Comparison of ENCODE assay signal across 8 cellular contexts in the genomic region with DNA sequence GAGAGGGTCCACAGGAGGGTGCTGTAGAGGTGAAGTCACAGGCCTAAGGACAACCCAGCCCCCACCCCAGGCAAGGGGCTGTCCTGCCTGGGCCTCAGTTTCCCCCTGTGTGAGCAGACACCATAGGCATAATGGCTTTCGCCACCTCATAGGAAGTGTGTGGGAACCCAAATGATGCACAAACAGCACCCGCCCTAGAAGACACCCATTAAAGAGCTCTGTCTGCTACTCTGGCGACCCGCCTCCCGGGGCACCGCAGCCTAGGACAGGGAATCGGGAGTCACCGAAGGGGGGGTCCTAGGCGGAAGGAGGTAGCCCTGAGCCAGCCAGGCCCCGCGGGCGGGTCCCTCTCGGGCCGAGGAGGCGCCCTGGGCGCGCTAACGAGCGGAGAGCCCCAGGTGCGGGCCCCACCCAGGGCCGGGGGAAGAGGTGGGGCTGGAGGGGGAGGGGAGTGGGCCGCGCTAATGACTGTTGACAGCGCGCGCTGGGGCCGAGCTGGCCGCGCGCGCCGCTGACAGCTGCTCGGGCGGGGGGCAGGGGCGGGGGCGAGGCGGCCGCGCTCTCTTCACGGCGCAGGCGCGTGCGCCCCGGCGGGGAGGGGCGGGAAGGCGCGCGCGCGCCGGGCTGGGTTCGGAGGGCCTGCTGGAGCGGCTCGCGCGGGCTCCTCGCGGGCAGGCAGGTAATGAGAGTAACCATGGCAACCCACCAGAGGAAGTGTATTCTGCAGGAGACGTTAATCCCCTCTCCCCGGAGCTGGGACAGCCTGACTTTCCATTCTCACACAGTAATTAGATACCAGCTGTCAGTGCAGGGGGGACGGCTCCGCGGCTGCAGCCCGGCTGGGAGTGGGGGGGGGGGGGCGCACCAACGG. TPM values are rescaled to one million over a fixed set of nuclear protein-coding genes. Genes with fewer than 3 reads are reported as not detected.
DNase-seq lines count a peak whose midpoint lies in the region; ATAC-seq, FAIRE-seq and TF ChIP-seq lines count a peak whose summit lies in the region.

No MANE protein-coding gene starts in this region.

- intact Hi-C loops in mammary epithelial cell (cut with micrococcal nuclease): no loop called here

- no peaks in the 10 kb centered on the region for H3K36me3 ChIP-seq in mammary epithelial cell (ENCODE audit: insufficient read depth, low read length)
- H3K36me3 ChIP-seq in keratinocyte (ENCODE audit: control insufficient read depth in 2 of 2, extremely low read depth in 1 of 2, insufficient read depth in 2 of 2, low read length in 2 of 2): no peaks in the 10 kb centered on the region

- H3K9ac ChIP-seq in mammary epithelial cell (ENCODE audit: insufficient read depth, low read length): no peak overlapping the region
- H3K9ac ChIP-seq in keratinocyte (ENCODE audit: control insufficient read depth, extremely low read depth, insufficient read depth, low read length): no peak overlapping the region

- POLR2A ChIA-PET in HEK293T (lab: Yijun Ruan, JAX): interaction anchor here (1.3 kb wide), 1 partner anchor 11 kb away, joined by 5 read pairs; no protein-coding TSS in a partner anchor

- H3K4me2 ChIP-seq in mammary epithelial cell (ENCODE audit: insufficient read depth, low read depth, low read length) (peak overlapping the region; percentile 80), keratinocyte (ENCODE audit: control insufficient read depth, extremely low read depth, insufficient read depth, low read depth, low read length) (peak overlapping the region; percentile 54)

- H3K27ac ChIP-seq in VCaP: peak overlapping the region; percentile 73
- H3K27ac ChIP-seq in mammary epithelial cell (ENCODE audit: insufficient read depth, low read depth, low read length): no peak overlapping the region
- H3K27ac ChIP-seq in keratinocyte (ENCODE audit: control insufficient read depth, insufficient read depth, low read length): no peak overlapping the region

- H3K79me2 ChIP-seq in mammary epithelial cell (ENCODE audit: insufficient read depth, low read length): no peaks in the 10 kb centered on the region
- no peaks in the 10 kb centered on the region for H3K79me2 ChIP-seq in keratinocyte (ENCODE audit: control insufficient read depth, insufficient read depth, low read length)

- FAIRE-seq in keratinocyte (lab: Jason Lieb, UNC): no peak

- in situ Hi-C loops in mammary epithelial cell (cut with MboI; ENCODE audit: low sequenced_read_pairs in 2 of 2): no loop called here

- BruUV-seq in mammary epithelial cell (replicated peaks; lab: Mats Ljungman, UMichigan): no TSS peak

- peak; percentile 75 for DNase-seq in DMS 273 treated with DMSO at 0.1 percent for 48 hours (lab: John Stamatoyannopoulos, UW)
- DNase-seq in HEK293T (ENCODE audit: extremely low spot score): peak; percentile 87
- DNase-seq in NCI-H2029 (lab: John Stamatoyannopoulos, UW): peak; percentile 93
- no peak for DNase-seq in mammary epithelial cell
- DNase-seq in keratinocyte (ENCODE audit: low read depth, low spot score): no peak
- peak; percentile 47 to 59 for DNase-seq in stimulated activated CD4-positive, alpha-beta T cell treated with anti-CD3 and anti-CD28 coated beads, Interleukin-15, amount 100 ng/mL, for 48 hours (ENCODE audit: low read depth in 2 of 2)

- H3K27me3 ChIP-seq in mammary epithelial cell (ENCODE audit: insufficient read depth, low read length) (no peaks in the 10 kb centered on the region), keratinocyte (ENCODE audit: control insufficient read depth, extremely low read depth, insufficient read depth, low read length) (peaks cover 20% of the 10 kb centered on the region)

- H3K9me3 ChIP-seq in mammary epithelial cell (replicated peaks; ENCODE audit: insufficient read depth, low read length) (no peaks in the 10 kb centered on the region), keratinocyte (ENCODE audit: control insufficient read depth, low read depth, low read length) (no peaks in the 10 kb centered on the region)

- no peak for ATAC-seq in GM21619 (IDR thresholded peaks at IDR 0.05; ENCODE audit: unreplicated experiment)

- dilution Hi-C loops in mammary epithelial cell (cut with HindIII; ENCODE audit: low sequenced_read_pairs) (no loop called here), keratinocyte (cut with MboI; ENCODE audit: extremely low pct_ligation_motif_present, low sequenced_read_pairs) (no loop called here)

- no peaks in the 10 kb centered on the region for H3K9me1 ChIP-seq in keratinocyte (ENCODE audit: control insufficient read depth, extremely low read depth, insufficient read depth, low read length)

- CTCF ChIA-PET in HEK293T (lab: Yijun Ruan, JAX) (interaction anchor here (0.7 to 1.5 kb wide), 3 partner anchors 12 to 96 kb away, joined by 3 read pairs; no protein-coding TSS in a partner anchor), mammary epithelial cell (lab: Charles Lee; ENCODE audit: low non-redundant PET) (no interaction called here)

- 27% methylated on average over 7 of the region's 68 CpGs for whole genome bisulfite sequencing in mammary epithelial cell (ENCODE audit: low coverage, missing lambda C conversion rate)

- H2AFZ ChIP-seq in mammary epithelial cell (ENCODE audit: low read depth, low read length) (peak overlapping the region; percentile 58), keratinocyte (ENCODE audit: control insufficient read depth, low read length) (no peak overlapping the region)

- peak overlapping the region in 2 of 3 experiments; percentile 34 to 49 for H3K4me3 ChIP-seq in mammary epithelial cell (replicated peaks in 1 of 3; ENCODE audit: insufficient read depth in 1 of 3, low read depth in 2 of 3, low read length in 3 of 3)
- H3K4me3 ChIP-seq in keratinocyte (ENCODE audit: control insufficient read depth in 2 of 3, extremely low read depth in 1 of 3, insufficient read depth in 2 of 3, low read depth in 1 of 3, low read length in 3 of 3): peak overlapping the region; percentile 18 to 45 (median 38)

- H4K20me1 ChIP-seq in mammary epithelial cell (ENCODE audit: insufficient read depth, low read length) (no peaks in the 10 kb centered on the region), keratinocyte (ENCODE audit: control insufficient read depth, extremely low read depth, insufficient read depth, low read length) (no peaks in the 10 kb centered on the region)

- peaks cover 11% of the 10 kb centered on the region for H3K4me1 ChIP-seq in mammary epithelial cell (ENCODE audit: insufficient read depth, low read length)
- peaks cover 15% of the 10 kb centered on the region for H3K4me1 ChIP-seq in keratinocyte (ENCODE audit: control insufficient read depth, extremely low read depth, insufficient read depth, low read length)

- TF ChIP-seq CTCF in VCaP (conservative IDR thresholded peaks at IDR 0.05) (no peak), mammary epithelial cell (conservative IDR thresholded peaks at IDR 0.05 in 1 of 2, IDR thresholded peaks at IDR 0.05 in 1 of 2; ENCODE audit: extremely low read depth in 1 of 2, insufficient read depth in 1 of 2, low read depth in 1 of 2, low read length in 2 of 2) (no peak), keratinocyte (optimal IDR thresholded peaks at IDR 0.05 in 1 of 3, IDR thresholded peaks at IDR 0.05 in 1 of 3, conservative IDR thresholded peaks at IDR 0.05 in 1 of 3; ENCODE audit: extremely low read depth in 1 of 3, insufficient read depth in 2 of 3, low read length in 3 of 3) (no peak)

TF ChIP-seq in HEK293T, 16 proteins besides CTCF, POLR2A, EP300 and RAD21:
- TF ChIP-seq SUZ12 (IDR thresholded peaks at IDR 0.05) (no peak), ARNT (IDR thresholded peaks at IDR 0.05) (no peak), L3MBTL2 (conservative IDR thresholded peaks at IDR 0.05) (no peak), FOXA1 (IDR thresholded peaks at IDR 0.05) (no peak), BHLHE40 (IDR thresholded peaks at IDR 0.05; ENCODE audit: borderline replicate concordance) (no peak), TARDBP (IDR thresholded peaks at IDR 0.05) (no peak), CTBP1 (IDR thresholded peaks at IDR 0.05; ENCODE audit: borderline replicate concordance) (no peak), HDGF (IDR thresholded peaks at IDR 0.05; ENCODE audit: borderline replicate concordance) (no peak), SP1 (IDR thresholded peaks at IDR 0.05) (no peak), LEF1 (IDR thresholded peaks at IDR 0.05; ENCODE audit: borderline replicate concordance) (no peak), ELF4 (IDR thresholded peaks at IDR 0.05) (no peak), ZNF384 (IDR thresholded peaks at IDR 0.05) (no peak), FOXK2 (IDR thresholded peaks at IDR 0.05) (no peak), NFRKB (IDR thresholded peaks at IDR 0.05) (no peak), FOXM1 (IDR thresholded peaks at IDR 0.05; ENCODE audit: borderline replicate concordance) (no peak)
- TF ChIP-seq, protein P1, sequence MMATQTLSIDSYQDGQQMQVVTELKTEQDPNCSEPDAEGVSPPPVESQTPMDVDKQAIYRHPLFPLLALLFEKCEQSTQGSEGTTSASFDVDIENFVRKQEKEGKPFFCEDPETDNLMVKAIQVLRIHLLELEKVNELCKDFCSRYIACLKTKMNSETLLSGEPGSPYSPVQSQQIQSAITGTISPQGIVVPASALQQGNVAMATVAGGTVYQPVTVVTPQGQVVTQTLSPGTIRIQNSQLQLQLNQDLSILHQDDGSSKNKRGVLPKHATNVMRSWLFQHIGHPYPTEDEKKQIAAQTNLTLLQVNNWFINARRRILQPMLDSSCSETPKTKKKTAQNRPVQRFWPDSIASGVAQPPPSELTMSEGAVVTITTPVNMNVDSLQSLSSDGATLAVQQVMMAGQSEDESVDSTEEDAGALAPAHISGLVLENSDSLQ (IDR thresholded peaks at IDR 0.05): no peak

RNA-seq across cellular contexts. Expression of gene NOL4L, which starts 48.9 kb away (rescaled TPM):
- 10 to 100 TPM in 1 of 2 donors, 1 to 10 TPM in 1; 7.3 to 18.2 TPM for total RNA-seq in mammary epithelial cell
- 5.5 TPM for polyA plus RNA-seq in mammary epithelial cell
- polyA minus RNA-seq in mammary epithelial cell: 7.6 TPM
- polyA plus RNA-seq in keratinocyte: 1.0 to 2.0 TPM (median 1.1 TPM) in 3 replicates
- 2.6 TPM for polyA plus RNA-seq in keratinocyte (2011; ENCODE audit: low read depth)
- 1.8 and 3.4 TPM in 2 replicates for polyA plus RNA-seq in keratinocyte (2011; cell fraction: cytosol; rRNA removed)
- 4.6 and 6.0 TPM in 2 replicates for polyA plus RNA-seq in keratinocyte (2011; cell fraction: nucleus; rRNA removed)
- 2.1 and 2.4 TPM in 2 replicates for polyA plus RNA-seq in keratinocyte (2012; ENCODE audit: low replicate concordance)
- 1.0 to 9.8 TPM (median 1.1 TPM) in 3 replicates for polyA minus RNA-seq in keratinocyte
- polyA minus RNA-seq in keratinocyte (2011; cell fraction: cytosol; rRNA and poly(A)+ RNA removed): 3.1 TPM
- 3.1 and 4.2 TPM in 2 replicates for polyA minus RNA-seq in keratinocyte (2011; cell fraction: nucleus; rRNA and poly(A)+ RNA removed)

Comparison
In these comparisons a context has a peak if more than half of its experiments do, and no peak if none do; other contexts are left out.
1. DNase-seq: peak in DMS 273 treated with DMSO at 0.1 percent for 48 hours (single experiment), HEK293T (single experiment), NCI-H2029 (single experiment) and stimulated activated CD4-positive, alpha-beta T cell treated with anti-CD3 and anti-CD28 coated beads, Interleukin-15, amount 100 ng/mL, for 48 hours (2 of 2); none in mammary epithelial cell (single experiment) and keratinocyte (single experiment).